Comparison of ENCODE assay signal across 29 cellular contexts in the genomic region with DNA sequence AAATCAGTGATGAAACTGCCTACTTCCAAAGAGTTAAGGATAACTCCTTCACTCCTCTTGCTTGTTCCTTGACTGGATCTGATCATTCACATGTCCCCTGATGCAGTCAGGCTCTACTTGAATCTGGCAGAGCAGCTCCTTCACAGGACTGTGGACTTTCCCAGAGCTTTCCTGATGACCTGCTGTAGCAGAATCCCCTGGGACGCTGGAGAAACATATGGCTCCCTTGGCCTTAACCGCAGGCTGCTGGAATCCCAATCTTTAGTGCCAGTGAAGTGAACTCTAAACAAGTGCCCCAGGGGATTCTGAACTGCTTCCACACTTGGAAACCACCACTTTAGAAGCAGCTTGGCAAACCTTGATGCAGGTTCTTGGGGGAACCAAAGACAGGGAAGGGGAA.
DNase-seq lines count a peak whose midpoint lies in the region; ATAC-seq, FAIRE-seq and TF ChIP-seq lines count a peak whose summit lies in the region.
"Had no signal": no experiment of that assay in that cellular context is flagged by ENCODE, and none has a peak within 500 bp of the region (broad histone marks: within the 10 kb centered on the region; RNA-seq: fewer than 3 reads in every experiment).

No MANE protein-coding gene starts in this region.

- no peaks in the 10 kb centered on the region for H3K27me3 ChIP-seq in HepG2 (ENCODE audit: control insufficient read depth in 1 of 2, insufficient read depth in 2 of 2, low read length in 2 of 2)
- H3K27me3 ChIP-seq: body of pancreas, heart right ventricle, neural progenitor cell, thyroid gland had no signal

- POLR2A ChIA-PET in HEK293 (lab: Yijun Ruan, JAX): no interaction called here
- POLR2A ChIA-PET in HepG2 (lab: Yijun Ruan, JAX): no interaction called here

- H3K27me3 Mint-ChIP-seq in activated naive CD8-positive, alpha-beta T cell treated with anti-CD3 and anti-CD28 coated beads for 36 hours: no peaks in the 10 kb centered on the region
- H3K27me3 Mint-ChIP-seq: activated naive CD8-positive, alpha-beta T cell treated with anti-CD3 and anti-CD28 coated beads, Interleukin-2, amount 10 ng/mL, durations not matched to agents 7 days and 5 days; T-cell had no signal

- no peak overlapping the region for H2AFZ ChIP-seq in HepG2 (ENCODE audit: low read length)
- H2AFZ ChIP-seq: neural progenitor cell had no signal

- H3K9me3 ChIP-seq in HEK293 (ENCODE audit: control insufficient read depth, insufficient read depth, low read depth, low read length): no peaks in the 10 kb centered on the region
- no peaks in the 10 kb centered on the region for H3K9me3 ChIP-seq in HepG2 (ENCODE audit: low read length)
- H3K9me3 ChIP-seq: body of pancreas, HAP-1, left ventricle myocardium inferior, prostate gland, thyroid gland had no signal

- H3K4me3 Mint-ChIP-seq in activated naive CD8-positive, alpha-beta T cell treated with anti-CD3 and anti-CD28 coated beads for 36 hours: no peak overlapping the region
- H3K4me3 Mint-ChIP-seq: activated naive CD8-positive, alpha-beta T cell treated with anti-CD3 and anti-CD28 coated beads, Interleukin-2, amount 10 ng/mL, durations not matched to agents 7 days and 5 days; activated T-helper 1 cell treated with anti-CD3 and anti-CD28 coated beads, Interleukin-12 subunit alpha, Interleukin-12 subunit beta, Interleukin-2, Interleukin-4 antibody, amounts not matched to agents 30 ng/mL and 10 ng/mL and 1 ng/mL, durations not matched to agents 14 hours and 24 hours and 36 hours; neural progenitor cell; T-cell had no signal

- H3K36me3 ChIP-seq in HEK293 (ENCODE audit: control insufficient read depth in 2 of 2, insufficient read depth in 1 of 2, low read length in 2 of 2) (no peaks in the 10 kb centered on the region), HepG2 (replicated peaks in 1 of 2; ENCODE audit: control insufficient read depth in 1 of 2, insufficient read depth in 2 of 2, low read length in 2 of 2) (no peaks in the 10 kb centered on the region)
- H3K36me3 ChIP-seq: HAP-1, heart right ventricle, left ventricle myocardium inferior, neural progenitor cell, thyroid gland had no signal

- CTCF ChIA-PET in HEK293 (lab: Yijun Ruan, JAX): no interaction called here
- CTCF ChIA-PET in HepG2 (lab: Yijun Ruan, JAX; ENCODE audit: low intra/inter-chr PET ratio, low total read pairs): no interaction called here

- peak; percentile 31 for DNase-seq in AG10803 (ENCODE audit: low read depth)
- DNase-seq in NCI-H524 treated with DMSO at 0.1 percent for 48 hours (lab: John Stamatoyannopoulos, UW): peak; percentile 95
- peak; percentile 20 for DNase-seq in dedifferentiated amniotic fluid mesenchymal stem cell (ENCODE audit: extremely low spot score)
- DNase-seq in HepG2 (ENCODE audit: low spot score): no peak
- no peak for DNase-seq in activated naive CD8-positive, alpha-beta T cell treated with anti-CD3 and anti-CD28 coated beads for 36 hours
- no peak for DNase-seq in GDM1 (lab: John Stamatoyannopoulos, UW)
- DNase-seq: ACHN; activated CD4-positive, alpha-beta T cell treated with anti-CD3 and anti-CD28 coated beads for 48 hours; activated naive CD8-positive, alpha-beta T cell treated with anti-CD3 and anti-CD28 coated beads, Interleukin-2, amount 10 ng/mL, durations not matched to agents 7 days and 5 days; body of pancreas; heart right ventricle; left ventricle myocardium inferior; stimulated activated CD4-positive, alpha-beta T cell treated with anti-CD3 and anti-CD28 coated beads, Interleukin-1b, Interleukin-23, amount 100 ng/mL, for 48 hours; stimulated activated naive CD8-positive, alpha-beta T cell treated with anti-CD3 and anti-CD28 coated beads, Interleukin-15, Interleukin-2, amounts not matched to agents 100 U/mL and 50 U/mL, for 24 hours; T-cell; thyroid gland had no signal

- H3K4me3 ChIP-seq in AG10803 (ENCODE audit: low read length) (no peak overlapping the region), HEK293 (ENCODE audit: low read depth, low read length) (no peak overlapping the region), HepG2 (replicated peaks in 1 of 3; ENCODE audit: insufficient read depth in 1 of 3, low read depth in 2 of 3, low read length in 3 of 3) (no peak overlapping the region)
- H3K4me3 ChIP-seq: body of pancreas, GM12878, HAP-1, heart right ventricle, left ventricle myocardium inferior, neural progenitor cell, prostate gland, thyroid gland had no signal

- no TSS peak for BruUV-seq in HepG2 (replicated peaks; lab: Mats Ljungman, UMichigan)

- H3K4me1 Mint-ChIP-seq in activated naive CD8-positive, alpha-beta T cell treated with anti-CD3 and anti-CD28 coated beads for 36 hours: no peaks in the 10 kb centered on the region
- H3K4me1 Mint-ChIP-seq: activated naive CD8-positive, alpha-beta T cell treated with anti-CD3 and anti-CD28 coated beads, Interleukin-2, amount 10 ng/mL, durations not matched to agents 7 days and 5 days; T-cell had no signal

- H3K27ac ChIP-seq in HEK293 (ENCODE audit: extremely low read depth, low read depth, low read length): no peak overlapping the region
- H3K27ac ChIP-seq in HepG2 (ENCODE audit: extremely low read length, insufficient read depth, low read length): no peak overlapping the region
- H3K27ac ChIP-seq: body of pancreas, C4-2B, heart right ventricle, left ventricle myocardium inferior, neural progenitor cell, prostate gland, thyroid gland had no signal

- no peaks in the 10 kb centered on the region for H3K79me2 ChIP-seq in HepG2 (ENCODE audit: insufficient read depth, low read length)

- no peak overlapping the region for H3K9ac ChIP-seq in HepG2 (ENCODE audit: insufficient read depth, low read depth, low read length)
- H3K9ac ChIP-seq: neural progenitor cell had no signal

- H3K9me3 Mint-ChIP-seq in activated naive CD8-positive, alpha-beta T cell treated with anti-CD3 and anti-CD28 coated beads for 36 hours: no peaks in the 10 kb centered on the region
- H3K9me3 Mint-ChIP-seq: activated T-helper 1 cell treated with anti-CD3 and anti-CD28 coated beads, Interleukin-12 subunit alpha, Interleukin-12 subunit beta, Interleukin-2, Interleukin-4 antibody, amounts not matched to agents 30 ng/mL and 10 ng/mL and 1 ng/mL, durations not matched to agents 14 hours and 24 hours and 36 hours; T-cell had no signal

- no peak for TF ChIP-seq EP300 in HepG2 (IDR thresholded peaks at IDR 0.05; ENCODE audit: low read depth in 2 of 2, low read length in 2 of 2)
- TF ChIP-seq EP300 in HepG2 (CRISPR knock-in tag; IDR thresholded peaks at IDR 0.05; ENCODE audit: borderline replicate concordance): no peak

- intact Hi-C loops in HepG2 (cut with micrococcal nuclease; ENCODE audit: unreplicated experiment): no loop called here

- no peaks in the 10 kb centered on the region for H3K36me3 Mint-ChIP-seq in activated naive CD8-positive, alpha-beta T cell treated with anti-CD3 and anti-CD28 coated beads for 36 hours
- H3K36me3 Mint-ChIP-seq: neural progenitor cell had no signal

- no peak for TF ChIP-seq POLR2A in HepG2 (IDR thresholded peaks at IDR 0.05; ENCODE audit: insufficient read depth in 1 of 2, low read depth in 2 of 2, low read length in 2 of 2)

- no peak overlapping the region for H3K27ac Mint-ChIP-seq in activated naive CD8-positive, alpha-beta T cell treated with anti-CD3 and anti-CD28 coated beads for 36 hours
- H3K27ac Mint-ChIP-seq: activated naive CD8-positive, alpha-beta T cell treated with anti-CD3 and anti-CD28 coated beads, Interleukin-2, amount 10 ng/mL, durations not matched to agents 7 days and 5 days; activated T-helper 1 cell treated with anti-CD3 and anti-CD28 coated beads, Interleukin-12 subunit alpha, Interleukin-12 subunit beta, Interleukin-2, Interleukin-4 antibody, amounts not matched to agents 30 ng/mL and 10 ng/mL and 1 ng/mL, durations not matched to agents 14 hours and 24 hours and 36 hours; neural progenitor cell; T-cell had no signal

- in situ Hi-C loops in HepG2 (cut with HindIII; ENCODE audit: extremely low pct_ligation_motif_present, low pct_unique_long_range_greater_than_20kb): no loop called here

- TF ChIP-seq CTCF in AG10803 (conservative IDR thresholded peaks at IDR 0.05; ENCODE audit: low read length): no peak
- no peak for TF ChIP-seq CTCF in HEK293 (tag by site-specific recombination; IDR thresholded peaks at IDR 0.05)
- TF ChIP-seq CTCF in HepG2 (CRISPR knock-in tag; IDR thresholded peaks at IDR 0.05): no peak

- FAIRE-seq in HepG2 (lab: Jason Lieb, UNC): no peak
- FAIRE-seq: colon, endometrium, GM12878, GM19239, TTC549 had no signal

- H3K4me1 ChIP-seq in HEK293 (ENCODE audit: control insufficient read depth, insufficient read depth, low read length) (peaks cover 3% of the 10 kb centered on the region), HepG2 (ENCODE audit: insufficient read depth, low read length) (no peaks in the 10 kb centered on the region)
- H3K4me1 ChIP-seq: body of pancreas, HAP-1, left ventricle myocardium inferior, neural progenitor cell, prostate gland, thyroid gland had no signal

- no peaks in the 10 kb centered on the region for H4K20me1 ChIP-seq in HepG2 (ENCODE audit: insufficient read depth, low read length)

- WGBS in HepG2 (ENCODE audit: low lambda C conversion rate): 0% methylated on average over 2 of the region's 2 CpGs

- ATAC-seq in HepG2: no peak
- no peak for ATAC-seq in GM19455 (IDR thresholded peaks at IDR 0.05; ENCODE audit: unreplicated experiment)
- ATAC-seq: body of pancreas; GM12878; Right ventricle myocardium inferior; stimulated activated naive CD8-positive, alpha-beta T cell treated with anti-CD3 and anti-CD28 coated beads, Interleukin-15, Interleukin-2, amounts not matched to agents 100 U/mL and 50 U/mL, for 24 hours; T-cell had no signal

- no peak overlapping the region for H3K4me2 ChIP-seq in HepG2 (ENCODE audit: low read depth, low read length)
- H3K4me2 ChIP-seq: neural progenitor cell had no signal

- no peak for TF ChIP-seq RAD21 in HepG2 (CRISPR knock-in tag; IDR thresholded peaks at IDR 0.05)

TF ChIP-seq in HEK293, 187 proteins besides CTCF, POLR2A, EP300 and RAD21 (continues in another document):
- no peak for TF ChIP-seq ZSCAN30 (tag by site-specific recombination; IDR thresholded peaks at IDR 0.05)
- no peak for TF ChIP-seq ZNF146 (tag by site-specific recombination; IDR thresholded peaks at IDR 0.05)

TF ChIP-seq in HepG2, 621 proteins besides CTCF, POLR2A, EP300 and RAD21 (continues in another document):
- TF ChIP-seq ZNF441 (CRISPR knock-in tag; IDR thresholded peaks at IDR 0.05; ENCODE audit: borderline replicate concordance) (no peak), NKX3-1 (CRISPR knock-in tag; IDR thresholded peaks at IDR 0.05) (no peak)

Comparison
In these comparisons a context has a peak if more than half of its experiments do, and no peak if none do; other contexts are left out.
1. DNase-seq: peak in AG10803 (single experiment), NCI-H524 treated with DMSO at 0.1 percent for 48 hours (single experiment) and dedifferentiated amniotic fluid mesenchymal stem cell (single experiment); none in HepG2 (single experiment), activated naive CD8-positive, alpha-beta T cell treated with anti-CD3 and anti-CD28 coated beads for 36 hours (single experiment) and GDM1 (single experiment).